In genomic region chr15:55993111-55993803, GRCh38 we compare ENCODE assay signal across 8 cellular contexts. TPM values are rescaled to one million over a fixed set of nuclear protein-coding genes. Genes with fewer than 3 reads are reported as not detected.
DNase-seq lines count a peak whose midpoint lies in the region; ATAC-seq and TF ChIP-seq lines count a peak whose summit lies in the region.

Gene NEDD4, minus strand, starts transcription at chr15:55993612. Its CDS starts 57 bp downstream, at chr15:55993555.

- peaks cover 0 to 26% (median 0%) of the 10 kb centered on the region in 7 donors for H3K27me3 ChIP-seq in spleen (replicated peaks in 1 of 7)

- ATAC-seq in HG03064 (IDR thresholded peaks at IDR 0.05; ENCODE audit: low read depth, unreplicated experiment) = peak; percentile 96
- peak; percentile 84 for ATAC-seq in activated B cell treated with CpG ODN at 0.5 μM for 24 hours (ENCODE audit: low read depth)

- H3K4me3 Mint-ChIP-seq in activated B cell treated with CpG ODN at 0.5 μM for 24 hours = peak within 1 kb of the TSS; percentile 89

- TF ChIP-seq CTCF in activated B cell treated with CpG ODN at 0.5 μM for 24 hours (IDR thresholded peaks at IDR 0.05) (no peak), cardiac fibroblast (IDR thresholded peaks at IDR 0.05; ENCODE audit: low read depth, low read length) (peak; percentile 51), spleen (IDR thresholded peaks at IDR 0.05 in 8 of 11, conservative IDR thresholded peaks at IDR 0.05 in 3 of 11) (peak in 10 of 11 experiments; percentile 6 to 66 (median 44))

- DNase-seq in NCI-H2081 (lab: John Stamatoyannopoulos, UW) (peak; percentile 70 to 80), NCI-H2081 treated with DMSO at 0.1 percent for 48 hours (lab: John Stamatoyannopoulos, UW) (no peak), NCI-H2196 treated with DMSO at 0.1 percent for 48 hours (lab: John Stamatoyannopoulos, UW; ENCODE audit: unreplicated experiment) (peak; percentile 43), activated B cell treated with CpG ODN at 0.5 μM for 24 hours (peak; percentile 61), cardiac fibroblast (ENCODE audit: low read depth in 2 of 2) (peak; percentile 84 to 89), inferior parietal cortex (ENCODE audit: extremely low spot score) (peak; percentile 76), spleen (peak; percentile 94)

- H3K36me3 Mint-ChIP-seq in activated B cell treated with CpG ODN at 0.5 μM for 24 hours (ENCODE audit: low read depth) = no peaks in the 10 kb centered on the region

- no peaks in the 10 kb centered on the region for H3K9me3 ChIP-seq in spleen

- peak within 1 kb of the TSS; percentile 49 to 93 (median 90) for H3K27ac ChIP-seq in spleen

- intact Hi-C loops in activated B cell treated with CpG ODN at 0.5 μM for 24 hours (cut with micrococcal nuclease) = loop anchor here (2.0 to 10.0 kb wide), 2 partner anchors 254 to 372 kb away; partner anchors contain the start of gene TEX9
- intact Hi-C loops in spleen (cut with DNase I; ENCODE audit: low total_unique reads) = no loop called here

- POLR2A ChIA-PET in activated B cell treated with CpG ODN at 0.5 μM for 24 hours (lab: Charles Lee) = no interaction called here

- H3K27ac Mint-ChIP-seq in activated B cell treated with CpG ODN at 0.5 μM for 24 hours = no peak within 1 kb of the TSS

- peaks cover 6 to 48% (median 22%) of the 10 kb centered on the region in 6 donors for H3K4me1 ChIP-seq in spleen

- no peaks in the 10 kb centered on the region for H3K9me3 Mint-ChIP-seq in activated B cell treated with CpG ODN at 0.5 μM for 24 hours

- H3K36me3 ChIP-seq in spleen = no peaks in the 10 kb centered on the region

- H3K27me3 Mint-ChIP-seq in activated B cell treated with CpG ODN at 0.5 μM for 24 hours = peaks cover 16% of the 10 kb centered on the region

- TF ChIP-seq POLR2A in spleen (IDR thresholded peaks at IDR 0.05) = no peak

- H3K4me1 Mint-ChIP-seq in activated B cell treated with CpG ODN at 0.5 μM for 24 hours = peaks cover 10% of the 10 kb centered on the region

- CTCF ChIA-PET in activated B cell treated with CpG ODN at 0.5 μM for 24 hours (lab: Charles Lee) = no interaction called here

- WGBS in spleen, 5 donors = 0 to 1% (median 0%) methylated on average over 56 to 83 of the region's 83 CpGs

- H3K4me3 ChIP-seq in cardiac fibroblast (replicated peaks in 1 of 2; ENCODE audit: low read depth in 2 of 2, low read length in 2 of 2) = peak within 1 kb of the TSS; percentile 81 to 87
- H3K4me3 ChIP-seq in spleen = peak within 1 kb of the TSS; percentile 56 to 93 (median 90)

RNA-seq across cellular contexts. Expression of gene NEDD4, which starts in this region (rescaled TPM):
- total RNA-seq in activated B cell treated with CpG ODN at 0.5 μM for 24 hours (0.47 and 0.66 TPM in 2 replicates), spleen (10 to 100 TPM; 12.9 to 22.0 (median 18.5) TPM)
- 1 to 10 TPM; 1.5 to 3.3 (median 1.6) TPM for polyA plus RNA-seq in spleen

Comparison
In these comparisons a context has a peak if more than half of its experiments do, and no peak if none do; other contexts are left out.
1. Peak in DNase-seq and ATAC-seq in activated B cell treated with CpG ODN at 0.5 μM for 24 hours; RNA of the gene not detected or under 1 TPM.